ENCODE assay signal across 22 cellular contexts in the genomic region with DNA sequence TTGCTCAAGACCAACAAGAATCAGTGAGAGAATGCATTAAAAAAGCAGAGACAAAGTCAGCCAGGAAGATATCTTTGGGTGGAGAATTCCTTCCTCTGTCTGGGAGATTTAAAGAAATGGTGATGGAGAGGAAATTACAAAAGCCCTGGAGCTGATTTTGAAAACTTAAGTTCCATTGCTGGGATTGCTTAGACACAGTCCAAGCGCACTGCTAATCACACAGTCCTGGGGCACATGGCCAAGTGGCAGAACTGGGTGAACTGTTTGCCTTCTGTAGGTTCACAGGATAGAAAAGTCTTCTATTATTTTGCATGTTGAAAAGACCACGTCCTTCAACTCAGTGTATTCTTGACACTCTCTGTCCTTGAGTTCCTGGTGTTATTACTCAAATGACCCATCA.
DNase-seq lines count a peak whose midpoint lies in the region; ATAC-seq and TF ChIP-seq lines count a peak whose summit lies in the region.
"Had no signal": no experiment of that assay in that cellular context is flagged by ENCODE, and none has a peak within 500 bp of the region (broad histone marks: within the 10 kb centered on the region; RNA-seq: fewer than 3 reads in every experiment).

No MANE protein-coding gene starts in this region.

- TF ChIP-seq POLR2A in GM18505 (IDR thresholded peaks at IDR 0.05; ENCODE audit: borderline replicate concordance, extremely low read depth, insufficient read depth, insufficient read length), result no peak

- ATAC-seq in left cardiac atrium, result peak in 1 of 2 donors; percentile 34
- no peak for ATAC-seq in GM18505 (IDR thresholded peaks at IDR 0.05; ENCODE audit: unreplicated experiment)
- ATAC-seq: A549 had no signal

- DNase-seq in left cardiac atrium (peak; percentile 36), cardiac septum (ENCODE audit: low spot score) (no peak), NCI-H226 (peak; percentile 51), globus pallidus (ENCODE audit: low spot score) (peak; percentile 7), putamen (ENCODE audit: low spot score) (peak; percentile 3), NCI-H187 treated with DMSO at 0.1 percent for 48 hours (lab: John Stamatoyannopoulos, UW) (no peak), Ammon's horn (ENCODE audit: low spot score) (no peak)
- DNase-seq: 8988T; ACHN; AML-193; C1 segment of cervical spinal cord; Calu3; CD4-positive, alpha-beta memory T cell; COR-L47; DMS53; DMS79 treated with DMSO at 0.1 percent for 48 hours; GF-D8; GM23248; H7; HCEC 1CT had no signal

- intact Hi-C loops in left cardiac atrium (cut with DNase I), result no loop called here
- intact Hi-C loops in cardiac septum (cut with DNase I), result no loop called here

Comparison
In these comparisons a context has a peak if more than half of its experiments do, and no peak if none do; other contexts are left out.
1. DNase-seq: peak in left cardiac atrium (single experiment), NCI-H226 (single experiment), globus pallidus (single experiment) and putamen (single experiment); none in cardiac septum (single experiment), NCI-H187 treated with DMSO at 0.1 percent for 48 hours (single experiment) and Ammon's horn (single experiment).